10 cellular contexts compared by ENCODE assay signal in genomic region chr7:26860361-26860760, GRCh38. TPM values are rescaled to one million over a fixed set of nuclear protein-coding genes. Genes with fewer than 3 reads are reported as not detected.
A peak's percentile ranks its signal among the peaks of the same experiment; 100 is the strongest.
DNase-seq lines count a peak whose midpoint lies in the region; ATAC-seq and TF ChIP-seq lines count a peak whose summit lies in the region.
"Had no signal": no experiment of that assay in that cellular context is flagged by ENCODE, and none has a peak within 500 bp of the region (broad histone marks: within the 10 kb centered on the region; RNA-seq: fewer than 3 reads in every experiment).

No MANE protein-coding gene starts in this region.

- H3K27me3 ChIP-seq in RWPE2 (ENCODE audit: insufficient read depth, poor library complexity, severe bottlenecking): no peaks in the 10 kb centered on the region
- H3K27me3 ChIP-seq in kidney epithelial cell (ENCODE audit: control insufficient read depth, insufficient read depth, low read length): no peaks in the 10 kb centered on the region
- H3K27me3 ChIP-seq: spleen had no signal

- H3K9me3 Mint-ChIP-seq in stimulated activated naive B cell treated with anti-CD40 and anti-IgM and Interleukin-4, amounts not matched to agents 10 μg/mL and 1 μg/mL and 100 μg/mL, for 72 hours: no peaks in the 10 kb centered on the region
- H3K9me3 Mint-ChIP-seq: central memory CD8-positive, alpha-beta T cell had no signal

- H3K4me3 ChIP-seq in RWPE2 (ENCODE audit: severe bottlenecking): no peak overlapping the region
- H3K4me3 ChIP-seq in kidney epithelial cell (ENCODE audit: low read depth, low read length): no peak overlapping the region
- H3K4me3 ChIP-seq: spleen had no signal

- H3K27me3 Mint-ChIP-seq in stimulated activated naive B cell treated with anti-CD40 and anti-IgM and Interleukin-4, amounts not matched to agents 10 μg/mL and 1 μg/mL and 100 μg/mL, for 72 hours: no peaks in the 10 kb centered on the region

- H3K36me3 Mint-ChIP-seq in stimulated activated naive B cell treated with anti-CD40 and anti-IgM and Interleukin-4, amounts not matched to agents 10 μg/mL and 1 μg/mL and 100 μg/mL, for 72 hours: peaks cover 0 to 11% of the 10 kb centered on the region in 2 donors

- TF ChIP-seq CTCF in RWPE2 (IDR thresholded peaks at IDR 0.05; ENCODE audit: poor library complexity, severe bottlenecking) (peak; percentile 72), kidney epithelial cell (IDR thresholded peaks at IDR 0.05; ENCODE audit: insufficient read depth, low read length, poor library complexity, severe bottlenecking) (peak; percentile 21)

- peaks cover 25 to 28% of the 10 kb centered on the region in 2 donors for H3K4me1 Mint-ChIP-seq in stimulated activated naive B cell treated with anti-CD40 and anti-IgM and Interleukin-4, amounts not matched to agents 10 μg/mL and 1 μg/mL and 100 μg/mL, for 72 hours

- no peak overlapping the region for H3K4me3 Mint-ChIP-seq in stimulated activated naive B cell treated with anti-CD40 and anti-IgM and Interleukin-4, amounts not matched to agents 10 μg/mL and 1 μg/mL and 100 μg/mL, for 72 hours
- H3K4me3 Mint-ChIP-seq: central memory CD8-positive, alpha-beta T cell had no signal

- no peak for ATAC-seq in RWPE2 (ENCODE audit: low read depth)
- no peak for ATAC-seq in stimulated activated naive B cell treated with anti-CD40 and anti-IgM and Interleukin-4, amounts not matched to agents 10 μg/mL and 1 μg/mL and 100 μg/mL, for 72 hours (replicated peaks)
- no peak for ATAC-seq in HG02623 (IDR thresholded peaks at IDR 0.05; ENCODE audit: unreplicated experiment)
- no peak for ATAC-seq in GM21447 (IDR thresholded peaks at IDR 0.05; ENCODE audit: unreplicated experiment)
- ATAC-seq in HG03135 (IDR thresholded peaks at IDR 0.05; ENCODE audit: unreplicated experiment): no peak

- no peaks in the 10 kb centered on the region for H3K36me3 ChIP-seq in RWPE2 (ENCODE audit: low read depth)
- no peaks in the 10 kb centered on the region for H3K36me3 ChIP-seq in kidney epithelial cell (ENCODE audit: control insufficient read depth, insufficient read depth, low read length)
- H3K36me3 ChIP-seq: spleen had no signal

- DNase-seq in DMS 273 treated with DMSO at 0.1 percent for 48 hours (lab: John Stamatoyannopoulos, UW) (peak; percentile 17), HPDE6-E6E7 (ENCODE audit: extremely low spot score) (peak; percentile 35), RWPE2 (ENCODE audit: low spot score) (no peak), kidney epithelial cell (ENCODE audit: low read depth) (no peak)
- no peak for DNase-seq in stimulated activated naive B cell treated with anti-CD40 and anti-IgM and Interleukin-4, amounts not matched to agents 10 μg/mL and 1 μg/mL and 100 μg/mL, for 72 hours
- DNase-seq: spleen had no signal

- no peak overlapping the region for H3K27ac Mint-ChIP-seq in stimulated activated naive B cell treated with anti-CD40 and anti-IgM and Interleukin-4, amounts not matched to agents 10 μg/mL and 1 μg/mL and 100 μg/mL, for 72 hours

- H3K4me1 ChIP-seq in RWPE2 (ENCODE audit: insufficient read depth, poor library complexity, severe bottlenecking): peaks cover 44% of the 10 kb centered on the region

- H3K27ac ChIP-seq in RWPE2 (ENCODE audit: poor library complexity, severe bottlenecking): peak overlapping the region; percentile 58
- H3K27ac ChIP-seq: spleen had no signal

- H3K9me3 ChIP-seq in RWPE2 (ENCODE audit: severe bottlenecking): no peaks in the 10 kb centered on the region
- H3K9me3 ChIP-seq: spleen had no signal

RNA-seq across cellular contexts. Expression of gene SKAP2, which starts 4.0 kb away (rescaled TPM):
- 22.0 and 35.6 TPM in 2 replicates for total RNA-seq in kidney epithelial cell

Comparison
In these comparisons a context has a peak if more than half of its experiments do, and no peak if none do; other contexts are left out.
1. DNase-seq: peak in DMS 273 treated with DMSO at 0.1 percent for 48 hours (single experiment) and HPDE6-E6E7 (single experiment); none in RWPE2 (single experiment), kidney epithelial cell (single experiment) and stimulated activated naive B cell treated with anti-CD40 and anti-IgM and Interleukin-4, amounts not matched to agents 10 μg/mL and 1 μg/mL and 100 μg/mL, for 72 hours (single experiment).